In the genomic region with DNA sequence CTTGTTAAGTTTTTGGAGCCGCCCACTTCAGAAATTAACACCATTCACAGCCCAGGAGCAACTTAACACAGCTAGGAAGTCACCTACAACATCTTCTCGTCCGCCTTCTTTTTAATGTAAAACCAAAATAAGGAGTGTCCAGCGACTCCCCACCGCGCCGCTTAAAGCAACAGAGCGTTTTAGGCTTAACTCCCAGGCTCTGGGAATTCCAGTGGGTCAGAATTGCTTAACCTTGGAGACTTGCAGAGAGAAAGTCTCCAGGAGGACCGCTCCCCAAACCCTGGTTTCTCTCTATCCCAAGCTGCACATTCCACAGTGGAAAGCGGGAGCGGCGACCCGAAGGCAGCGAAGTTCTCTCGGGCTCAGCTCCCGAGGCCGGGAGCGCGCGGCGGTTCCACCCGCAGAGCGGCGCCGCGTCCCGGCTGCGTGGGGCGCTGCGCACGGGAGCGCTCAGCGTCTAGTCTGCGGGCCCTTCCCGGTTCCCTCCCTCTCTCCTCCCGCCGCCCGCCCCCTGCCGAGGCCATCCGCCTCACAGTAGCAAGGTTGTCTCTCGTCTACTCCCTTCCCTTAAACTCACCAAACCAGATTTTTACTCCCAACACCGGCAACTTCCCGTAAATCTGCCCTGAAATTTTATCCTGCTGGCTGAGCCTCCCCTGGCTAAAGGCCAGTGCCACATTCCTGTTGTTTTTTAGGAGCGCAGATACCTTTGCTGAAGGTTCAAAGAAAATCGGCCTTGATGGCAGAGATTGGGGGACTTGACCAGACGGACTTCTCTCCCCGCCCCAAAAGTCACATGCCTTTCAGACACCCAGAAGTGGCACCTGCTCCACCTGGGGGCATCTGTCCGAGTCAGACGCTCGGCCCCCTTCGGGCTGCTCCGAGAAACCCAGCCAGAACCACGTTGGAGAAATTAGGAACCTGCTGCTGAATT, we compare ENCODE assay signal across 1 cellular context.
TF ChIP-seq lines count a peak whose summit lies in the region.

A gene (minus strand): TSS at position 464 of the 934 bp plus-strand sequence. CDS start 190,971 bp downstream, outside the sequence.

TF ChIP-seq in HepG2, 621 proteins besides CTCF, POLR2A, EP300 and RAD21 (continued from another document):
- TF ChIP-seq, protein P1, sequence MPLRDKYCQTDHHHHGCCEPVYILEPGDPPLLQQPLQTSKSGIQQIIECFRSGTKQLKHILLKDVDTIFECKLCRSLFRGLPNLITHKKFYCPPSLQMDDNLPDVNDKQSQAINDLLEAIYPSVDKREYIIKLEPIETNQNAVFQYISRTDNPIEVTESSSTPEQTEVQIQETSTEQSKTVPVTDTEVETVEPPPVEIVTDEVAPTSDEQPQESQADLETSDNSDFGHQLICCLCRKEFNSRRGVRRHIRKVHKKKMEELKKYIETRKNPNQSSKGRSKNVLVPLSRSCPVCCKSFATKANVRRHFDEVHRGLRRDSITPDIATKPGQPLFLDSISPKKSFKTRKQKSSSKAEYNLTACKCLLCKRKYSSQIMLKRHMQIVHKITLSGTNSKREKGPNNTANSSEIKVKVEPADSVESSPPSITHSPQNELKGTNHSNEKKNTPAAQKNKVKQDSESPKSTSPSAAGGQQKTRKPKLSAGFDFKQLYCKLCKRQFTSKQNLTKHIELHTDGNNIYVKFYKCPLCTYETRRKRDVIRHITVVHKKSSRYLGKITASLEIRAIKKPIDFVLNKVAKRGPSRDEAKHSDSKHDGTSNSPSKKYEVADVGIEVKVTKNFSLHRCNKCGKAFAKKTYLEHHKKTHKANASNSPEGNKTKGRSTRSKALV (CRISPR knock-in tag; IDR thresholded peaks at IDR 0.05) = peak; percentile 46; the same call in 1 of the 2 replicates
- TF ChIP-seq ZNF350 (CRISPR knock-in tag; IDR thresholded peaks at IDR 0.05; ENCODE audit: borderline replicate concordance, low read depth) (0 out of 2 replicates have a peak, but pooled peaks have one; percentile 22), KDM2A (CRISPR knock-in tag; IDR thresholded peaks at IDR 0.05; ENCODE audit: borderline replicate concordance, low read depth) (peak; percentile 32; the same call in 1 of the 2 replicates), U2AF1 (optimal IDR thresholded peaks at IDR 0.05; ENCODE audit: low read depth, low read length) (no peak), ZBTB21 (CRISPR knock-in tag; IDR thresholded peaks at IDR 0.05) (no peak), SOX13 (IDR thresholded peaks at IDR 0.05) (no peak), SOX13 (CRISPR knock-in tag; conservative IDR thresholded peaks at IDR 0.05 in 1 of 2, IDR thresholded peaks at IDR 0.05 in 1 of 2) (no peak), ASH2L (IDR thresholded peaks at IDR 0.05; ENCODE audit: insufficient read length, low read depth, low read length) (no peak), ZNF546 (CRISPR knock-in tag; conservative IDR thresholded peaks at IDR 0.05) (no peak), PAF1 (CRISPR knock-in tag; IDR thresholded peaks at IDR 0.05) (no peak)
- TF ChIP-seq, protein P2, sequence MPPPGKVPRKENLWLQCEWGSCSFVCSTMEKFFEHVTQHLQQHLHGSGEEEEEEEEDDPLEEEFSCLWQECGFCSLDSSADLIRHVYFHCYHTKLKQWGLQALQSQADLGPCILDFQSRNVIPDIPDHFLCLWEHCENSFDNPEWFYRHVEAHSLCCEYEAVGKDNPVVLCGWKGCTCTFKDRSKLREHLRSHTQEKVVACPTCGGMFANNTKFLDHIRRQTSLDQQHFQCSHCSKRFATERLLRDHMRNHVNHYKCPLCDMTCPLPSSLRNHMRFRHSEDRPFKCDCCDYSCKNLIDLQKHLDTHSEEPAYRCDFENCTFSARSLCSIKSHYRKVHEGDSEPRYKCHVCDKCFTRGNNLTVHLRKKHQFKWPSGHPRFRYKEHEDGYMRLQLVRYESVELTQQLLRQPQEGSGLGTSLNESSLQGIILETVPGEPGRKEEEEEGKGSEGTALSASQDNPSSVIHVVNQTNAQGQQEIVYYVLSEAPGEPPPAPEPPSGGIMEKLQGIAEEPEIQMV (CRISPR knock-in tag; IDR thresholded peaks at IDR 0.05; ENCODE audit: low read depth) = no peak
- TF ChIP-seq, protein P3, sequence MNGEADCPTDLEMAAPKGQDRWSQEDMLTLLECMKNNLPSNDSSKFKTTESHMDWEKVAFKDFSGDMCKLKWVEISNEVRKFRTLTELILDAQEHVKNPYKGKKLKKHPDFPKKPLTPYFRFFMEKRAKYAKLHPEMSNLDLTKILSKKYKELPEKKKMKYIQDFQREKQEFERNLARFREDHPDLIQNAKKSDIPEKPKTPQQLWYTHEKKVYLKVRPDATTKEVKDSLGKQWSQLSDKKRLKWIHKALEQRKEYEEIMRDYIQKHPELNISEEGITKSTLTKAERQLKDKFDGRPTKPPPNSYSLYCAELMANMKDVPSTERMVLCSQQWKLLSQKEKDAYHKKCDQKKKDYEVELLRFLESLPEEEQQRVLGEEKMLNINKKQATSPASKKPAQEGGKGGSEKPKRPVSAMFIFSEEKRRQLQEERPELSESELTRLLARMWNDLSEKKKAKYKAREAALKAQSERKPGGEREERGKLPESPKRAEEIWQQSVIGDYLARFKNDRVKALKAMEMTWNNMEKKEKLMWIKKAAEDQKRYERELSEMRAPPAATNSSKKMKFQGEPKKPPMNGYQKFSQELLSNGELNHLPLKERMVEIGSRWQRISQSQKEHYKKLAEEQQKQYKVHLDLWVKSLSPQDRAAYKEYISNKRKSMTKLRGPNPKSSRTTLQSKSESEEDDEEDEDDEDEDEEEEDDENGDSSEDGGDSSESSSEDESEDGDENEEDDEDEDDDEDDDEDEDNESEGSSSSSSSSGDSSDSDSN (CRISPR knock-in tag; IDR thresholded peaks at IDR 0.05) = peak; percentile 74
- TF ChIP-seq, protein P4, sequence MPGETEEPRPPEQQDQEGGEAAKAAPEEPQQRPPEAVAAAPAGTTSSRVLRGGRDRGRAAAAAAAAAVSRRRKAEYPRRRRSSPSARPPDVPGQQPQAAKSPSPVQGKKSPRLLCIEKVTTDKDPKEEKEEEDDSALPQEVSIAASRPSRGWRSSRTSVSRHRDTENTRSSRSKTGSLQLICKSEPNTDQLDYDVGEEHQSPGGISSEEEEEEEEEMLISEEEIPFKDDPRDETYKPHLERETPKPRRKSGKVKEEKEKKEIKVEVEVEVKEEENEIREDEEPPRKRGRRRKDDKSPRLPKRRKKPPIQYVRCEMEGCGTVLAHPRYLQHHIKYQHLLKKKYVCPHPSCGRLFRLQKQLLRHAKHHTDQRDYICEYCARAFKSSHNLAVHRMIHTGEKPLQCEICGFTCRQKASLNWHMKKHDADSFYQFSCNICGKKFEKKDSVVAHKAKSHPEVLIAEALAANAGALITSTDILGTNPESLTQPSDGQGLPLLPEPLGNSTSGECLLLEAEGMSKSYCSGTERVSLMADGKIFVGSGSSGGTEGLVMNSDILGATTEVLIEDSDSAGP (CRISPR knock-in tag; IDR thresholded peaks at IDR 0.05; ENCODE audit: borderline replicate concordance) = peak; percentile 45; the same call in 1 of the 2 replicates
- TF ChIP-seq, protein P5, sequence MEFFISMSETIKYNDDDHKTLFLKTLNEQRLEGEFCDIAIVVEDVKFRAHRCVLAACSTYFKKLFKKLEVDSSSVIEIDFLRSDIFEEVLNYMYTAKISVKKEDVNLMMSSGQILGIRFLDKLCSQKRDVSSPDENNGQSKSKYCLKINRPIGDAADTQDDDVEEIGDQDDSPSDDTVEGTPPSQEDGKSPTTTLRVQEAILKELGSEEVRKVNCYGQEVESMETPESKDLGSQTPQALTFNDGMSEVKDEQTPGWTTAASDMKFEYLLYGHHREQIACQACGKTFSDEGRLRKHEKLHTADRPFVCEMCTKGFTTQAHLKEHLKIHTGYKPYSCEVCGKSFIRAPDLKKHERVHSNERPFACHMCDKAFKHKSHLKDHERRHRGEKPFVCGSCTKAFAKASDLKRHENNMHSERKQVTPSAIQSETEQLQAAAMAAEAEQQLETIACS (CRISPR knock-in tag; IDR thresholded peaks at IDR 0.05) = peak; percentile 28; the same call in 1 of the 2 replicates
